In genomic region chr12:108800591-108800990, GRCh38 we compare ENCODE assay signal across 17 cellular contexts. TPM values are rescaled to one million over a fixed set of nuclear protein-coding genes. Genes with fewer than 3 reads are reported as not detected.
DNase-seq lines count a peak whose midpoint lies in the region; ATAC-seq and TF ChIP-seq lines count a peak whose summit lies in the region.
"Had no signal": no experiment of that assay in that cellular context is flagged by ENCODE, and none has a peak within 500 bp of the region (broad histone marks: within the 10 kb centered on the region; RNA-seq: fewer than 3 reads in every experiment).

No MANE protein-coding gene starts in this region.

- DNase-seq in ascending aorta (ENCODE audit: low spot score in 2 of 2) (no peak), right cardiac atrium (no peak), gastrocnemius medialis (no peak), lower leg skin (ENCODE audit: low spot score in 2 of 2) (no peak), islet precursor cell (no peak)
- DNase-seq: activated CD4-positive, alpha-beta T cell treated with anti-CD3 and anti-CD28 coated beads, Interleukin-2, amount 50 U/mL, for 1 hour; cortex of kidney; hippocampal formation; naive B cell; PC-9; retina; stimulated activated CD4-positive, alpha-beta T cell treated with anti-CD3 and anti-CD28 coated beads, Interleukin-1b, Interleukin-23, amount 100 ng/mL, for 48 hours; testis had no signal

- peaks cover 39% of the 10 kb centered on the region for H4K20me1 ChIP-seq in BLaER1

- intact Hi-C loops in ascending aorta (cut with DNase I) (loop anchor here (5.0 kb wide), 2 partner anchors 183 to 292 kb away; partner anchors contain the start of gene ALKBH2), right cardiac atrium (cut with DNase I) (loop anchor here (5.0 to 10.0 kb wide), 4 partner anchors 54 to 236 kb away; partner anchors contain the start of genes SSH1 (in 4 of the 4), ISCU (in 2 of the 4) and SART3 (in 2 of the 4)), gastrocnemius medialis (cut with DNase I; ENCODE audit: low total_unique reads) (no loop called here), lower leg skin (cut with DNase I; ENCODE audit: low total_unique reads) (no loop called here)

- H3K27me3 ChIP-seq in BLaER1 (no peaks in the 10 kb centered on the region), ascending aorta (no peaks in the 10 kb centered on the region), right cardiac atrium (ENCODE audit: control insufficient read depth, insufficient read depth) (no peaks in the 10 kb centered on the region), gastrocnemius medialis (no peaks in the 10 kb centered on the region)
- H3K27me3 ChIP-seq: testis had no signal

- in situ Hi-C loops in gastrocnemius medialis (cut with MboI; ENCODE audit: low sequenced_read_pairs in 4 of 4): loop anchor here (5.0 to 10.0 kb wide), 5 partner anchors 54 to 236 kb away; partner anchors contain the start of genes ISCU (in 2 of the 4), SART3 (in 2 of the 4) and SSH1 (in 2 of the 4)

- TF ChIP-seq CTCF in ascending aorta (IDR thresholded peaks at IDR 0.05): no peak
- no peak for TF ChIP-seq CTCF in gastrocnemius medialis (IDR thresholded peaks at IDR 0.05 in 4 of 5, conservative IDR thresholded peaks at IDR 0.05 in 1 of 5)
- no peak for TF ChIP-seq CTCF in lower leg skin (IDR thresholded peaks at IDR 0.05)

- peaks cover 52% of the 10 kb centered on the region for H3K4me1 ChIP-seq in BLaER1
- peaks cover 20 to 47% of the 10 kb centered on the region in 2 donors for H3K4me1 ChIP-seq in ascending aorta
- H3K4me1 ChIP-seq in right cardiac atrium (ENCODE audit: control insufficient read depth, insufficient read depth, low read length): peaks cover 15% of the 10 kb centered on the region
- peaks cover 67 to 72% of the 10 kb centered on the region in 2 donors for H3K4me1 ChIP-seq in gastrocnemius medialis

- H3K9ac ChIP-seq in BLaER1: no peak overlapping the region

- TF ChIP-seq POLR2A in gastrocnemius medialis (IDR thresholded peaks at IDR 0.05) (no peak), lower leg skin (IDR thresholded peaks at IDR 0.05) (no peak), GM18505 (IDR thresholded peaks at IDR 0.05; ENCODE audit: borderline replicate concordance, extremely low read depth, insufficient read depth, insufficient read length) (no peak)

- H3K9me3 ChIP-seq in BLaER1 (peaks cover 14% of the 10 kb centered on the region), ascending aorta (no peaks in the 10 kb centered on the region), right cardiac atrium (ENCODE audit: control insufficient read depth, low read length) (no peaks in the 10 kb centered on the region), gastrocnemius medialis (no peaks in the 10 kb centered on the region)
- H3K9me3 ChIP-seq: testis had no signal

- ATAC-seq in right cardiac atrium: no peak
- no peak for ATAC-seq in gastrocnemius medialis
- no peak for ATAC-seq in GM19452 (IDR thresholded peaks at IDR 0.05; ENCODE audit: unreplicated experiment)
- no peak for ATAC-seq in GM18505 (IDR thresholded peaks at IDR 0.05; ENCODE audit: unreplicated experiment)
- ATAC-seq: esophagus mucosa had no signal

- H3K36me3 ChIP-seq in BLaER1 (peaks cover 56% of the 10 kb centered on the region), ascending aorta (peaks cover 30 to 54% of the 10 kb centered on the region in 2 donors), gastrocnemius medialis (peaks cover 0 to 54% of the 10 kb centered on the region in 2 donors)

- peak overlapping the region; percentile 95 for H3K4me2 ChIP-seq in BLaER1
- H3K4me2 ChIP-seq: PC-9 had no signal

- H3K4me3 ChIP-seq in BLaER1 (0 out of 2 replicates have a peak overlapping the region, but pooled peaks have one; percentile 27), ascending aorta (no peak overlapping the region), right cardiac atrium (ENCODE audit: low read length) (no peak overlapping the region), gastrocnemius medialis (no peak overlapping the region), lower leg skin (ENCODE audit: low read depth, poor library complexity, severe bottlenecking) (no peak overlapping the region)
- H3K4me3 ChIP-seq: PC-9, testis had no signal

- H3K27ac ChIP-seq in BLaER1: no peak overlapping the region
- H3K27ac ChIP-seq in ascending aorta: peak overlapping the region; percentile 92 to 95
- H3K27ac ChIP-seq in right cardiac atrium (ENCODE audit: low read length): peak overlapping the region; percentile 8
- peak overlapping the region; percentile 93 to 97 (median 96) for H3K27ac ChIP-seq in gastrocnemius medialis
- H3K27ac ChIP-seq: PC-9 had no signal

- 84% methylated on average over 12 of the region's 12 CpGs for WGBS in right cardiac atrium
- WGBS in lower leg skin, 2 donors: 94 to 95% methylated on average over 12 of the region's 12 CpGs

RNA-seq across cellular contexts. Expression of gene SSH1, which starts 56.8 kb away (rescaled TPM):
- total RNA-seq in ascending aorta (16.1 TPM), right cardiac atrium (10 to 100 TPM; 39.2 to 46.6 (median 41.5) TPM), gastrocnemius medialis (10 to 100 TPM; 19.6 to 33.6 (median 22.8) TPM), lower leg skin (10 to 100 TPM in 3 of 4 donors, 1 to 10 TPM in 1; 7.3 to 15.1 (median 13.1) TPM)
- 11.6 TPM for polyA plus RNA-seq in right cardiac atrium

Comparison
In these comparisons a context has a peak if more than half of its experiments do, and no peak if none do; other contexts are left out.
1. intact Hi-C loops: an anchor here in ascending aorta (5.0 kb wide) and right cardiac atrium (5.0 to 10.0 kb wide); none called in gastrocnemius medialis and lower leg skin.